8 cellular contexts compared by ENCODE assay signal in the genomic region with DNA sequence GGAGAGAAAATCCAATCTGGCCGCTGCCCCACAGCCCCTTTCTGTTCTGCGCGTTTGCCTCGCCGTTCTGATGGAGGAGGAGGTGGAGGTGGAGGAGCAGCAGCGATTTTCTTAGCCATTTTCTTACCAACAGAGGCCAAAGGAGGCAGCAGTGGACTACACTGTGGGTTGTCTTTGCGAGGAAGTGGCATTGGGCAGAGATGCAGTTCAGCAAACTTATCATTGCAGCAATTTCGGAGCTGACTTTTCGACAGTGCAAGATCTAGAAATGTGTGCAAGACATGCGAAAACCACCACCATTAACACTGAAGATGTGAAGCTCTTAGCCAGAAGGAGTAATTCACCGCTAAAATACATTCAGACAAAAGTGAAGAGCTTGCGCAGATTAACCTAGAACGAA. TPM values are rescaled to one million over a fixed set of nuclear protein-coding genes. Genes with fewer than 3 reads are reported as not detected.
DNase-seq lines count a peak whose midpoint lies in the region; ATAC-seq, FAIRE-seq and TF ChIP-seq lines count a peak whose summit lies in the region.

No MANE protein-coding gene starts in this region.

- no peak for ATAC-seq in GM21786 (IDR thresholded peaks at IDR 0.05; ENCODE audit: unreplicated experiment)

- no peaks in the 10 kb centered on the region for H3K9me2 ChIP-seq in OCI-LY7 (ENCODE audit: insufficient read depth, low read length)

- H3K4me1 Mint-ChIP-seq in activated naive CD8-positive, alpha-beta T cell treated with anti-CD3 and anti-CD28 coated beads for 36 hours: peaks cover 24% of the 10 kb centered on the region

- H3K36me3 ChIP-seq in OCI-LY7 (ENCODE audit: insufficient read depth, low read length): no peaks in the 10 kb centered on the region

- peak overlapping the region; percentile 97; the same call in 1 of the 2 replicates for H2AFZ ChIP-seq in OCI-LY7 (ENCODE audit: low read length)

- H3K9me3 Mint-ChIP-seq in activated naive CD8-positive, alpha-beta T cell treated with anti-CD3 and anti-CD28 coated beads for 36 hours: no peaks in the 10 kb centered on the region

- peak; percentile 28 for DNase-seq in NCI-H345 (lab: John Stamatoyannopoulos, UW)
- DNase-seq in NCI-H345 treated with DMSO at 0.1 percent for 48 hours (lab: John Stamatoyannopoulos, UW; ENCODE audit: unreplicated experiment): no peak
- DNase-seq in OCI-LY7 (ENCODE audit: low spot score): peak; percentile 7
- DNase-seq in activated naive CD8-positive, alpha-beta T cell treated with anti-CD3 and anti-CD28 coated beads for 36 hours: peak; percentile 19
- peak; percentile 68 for DNase-seq in hepatic stellate cell (ENCODE audit: low spot score)
- DNase-seq in stimulated activated CD4-positive, alpha-beta T cell treated with anti-CD3 and anti-CD28 coated beads, Interleukin-2, amount 100 ng/mL, for 4 hours (ENCODE audit: low read depth): peak; percentile 6
- DNase-seq in GM12891 (ENCODE audit: insufficient read length, low spot score): no peak

- BruUV-seq in OCI-LY7 (replicated peaks; lab: Mats Ljungman, UMichigan): no TSS peak

- no peak overlapping the region for H3K27ac ChIP-seq in OCI-LY7 (ENCODE audit: low read depth, low read length, poor library complexity, severe bottlenecking)

- no peak overlapping the region for H3K4me3 ChIP-seq in OCI-LY7 (ENCODE audit: low read depth, low read length, poor library complexity, severe bottlenecking)

- no peak for FAIRE-seq in GM12891 (lab: Jason Lieb, UNC)

- H3K4me2 ChIP-seq in OCI-LY7 (ENCODE audit: low read length): no peak overlapping the region

- H3K27me3 Mint-ChIP-seq in activated naive CD8-positive, alpha-beta T cell treated with anti-CD3 and anti-CD28 coated beads for 36 hours: no peaks in the 10 kb centered on the region

- H3K4me1 ChIP-seq in OCI-LY7 (ENCODE audit: insufficient read depth, low read length, poor library complexity, severe bottlenecking): peaks cover 14% of the 10 kb centered on the region

- CTCF ChIA-PET in OCI-LY7 (lab: Charles Lee; ENCODE audit: unreplicated experiment): no interaction called here

- H3K36me3 Mint-ChIP-seq in activated naive CD8-positive, alpha-beta T cell treated with anti-CD3 and anti-CD28 coated beads for 36 hours: peaks cover 7% of the 10 kb centered on the region

- H4K20me1 ChIP-seq in OCI-LY7 (ENCODE audit: insufficient read depth, low read length): 0 out of 2 replicates have a peak, but pooled peaks cover 5% of the 10 kb centered on the region

- intact Hi-C loops in OCI-LY7 (cut with micrococcal nuclease; ENCODE audit: unreplicated experiment): no loop called here

- peak overlapping the region; percentile 46 for H3K4me3 Mint-ChIP-seq in activated naive CD8-positive, alpha-beta T cell treated with anti-CD3 and anti-CD28 coated beads for 36 hours

- H3K27ac Mint-ChIP-seq in activated naive CD8-positive, alpha-beta T cell treated with anti-CD3 and anti-CD28 coated beads for 36 hours: peak overlapping the region; percentile 61

- H3K9me3 ChIP-seq in OCI-LY7 (ENCODE audit: low read length): no peaks in the 10 kb centered on the region; the same call in 1 of the 2 replicates

- TF ChIP-seq CTCF in OCI-LY7 (conservative IDR thresholded peaks at IDR 0.05; ENCODE audit: low read length): 0 out of 2 replicates have a peak, but pooled peaks have one; percentile 20

- POLR2A ChIA-PET in OCI-LY7 (lab: Charles Lee): no interaction called here

- H3K79me2 ChIP-seq in OCI-LY7 (ENCODE audit: insufficient read depth, low read depth, low read length): peaks cover 8% of the 10 kb centered on the region

- no peak for TF ChIP-seq POLR2A in GM12891 (IDR thresholded peaks at IDR 0.05; ENCODE audit: low read depth, low read length)

TF ChIP-seq in GM12891, 5 proteins besides CTCF, POLR2A, EP300 and RAD21:
- TF ChIP-seq PAX5 (IDR thresholded peaks at IDR 0.05; ENCODE audit: insufficient read depth, low read length, severe bottlenecking) (no peak), POU2F2 (IDR thresholded peaks at IDR 0.05; ENCODE audit: low read depth, low read length) (no peak), POLR2AphosphoS5 (IDR thresholded peaks at IDR 0.05; ENCODE audit: low read depth, low read length) (no peak), SPI1 (IDR thresholded peaks at IDR 0.05; ENCODE audit: low read depth, low read length) (no peak), TAF1 (IDR thresholded peaks at IDR 0.05; ENCODE audit: low read depth, low read length) (no peak)

RNA-seq across cellular contexts. Expression of a gene that starts 1.9 kb away (rescaled TPM):
- total RNA-seq in OCI-LY7 (2014; rRNA removed; shearing (Covaris generic)): 5.5 and 7.4 TPM in 2 replicates
- total RNA-seq in OCI-LY7 (2022): 10.1 and 13.1 TPM in 2 replicates
- 10 to 100 TPM; 12.2 to 13.8 TPM for total RNA-seq in activated naive CD8-positive, alpha-beta T cell treated with anti-CD3 and anti-CD28 coated beads for 36 hours
- 0.69 TPM for polyA plus RNA-seq in GM12891 (2012; ENCODE audit: low read depth, missing spikeins)

Comparison
In these comparisons a context has a peak if more than half of its experiments do, and no peak if none do; other contexts are left out.
1. DNase-seq: peak in NCI-H345 (single experiment), OCI-LY7 (single experiment), activated naive CD8-positive, alpha-beta T cell treated with anti-CD3 and anti-CD28 coated beads for 36 hours (single experiment), hepatic stellate cell (single experiment) and stimulated activated CD4-positive, alpha-beta T cell treated with anti-CD3 and anti-CD28 coated beads, Interleukin-2, amount 100 ng/mL, for 4 hours (single experiment); none in NCI-H345 treated with DMSO at 0.1 percent for 48 hours (single experiment) and GM12891 (single experiment).